Comparison of ENCODE assay signal across 17 cellular contexts in the genomic region with DNA sequence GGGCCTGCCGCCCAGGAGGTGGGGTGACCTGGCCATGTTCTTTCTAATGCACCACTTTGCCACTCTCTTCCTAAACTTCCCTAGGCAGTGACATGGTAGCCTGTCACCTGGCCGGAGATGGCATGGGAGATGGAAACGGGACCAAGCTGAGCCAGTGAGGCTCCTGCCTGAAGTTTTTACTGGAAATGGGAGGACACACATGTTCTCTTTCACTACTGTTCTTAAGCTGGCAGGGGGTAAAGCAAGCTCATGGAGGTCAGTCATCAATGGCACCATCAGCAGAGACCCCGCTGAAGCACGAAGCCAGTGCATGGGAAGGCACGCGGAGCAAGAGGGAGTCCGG.
"Had no signal": no experiment of that assay in that cellular context is flagged by ENCODE, and none has a peak within 500 bp of the region (broad histone marks: within the 10 kb centered on the region; RNA-seq: fewer than 3 reads in every experiment).

No MANE protein-coding gene starts in this region.

- H2AFZ ChIP-seq: hepatocyte had no signal

- H3K4me3 Mint-ChIP-seq: activated B cell treated with CpG ODN at 0.5 μM for 24 hours; activated naive CD8-positive, alpha-beta T cell; effector memory CD8-positive, alpha-beta T cell; naive thymus-derived CD8-positive, alpha-beta T cell; stimulated activated naive CD8-positive, alpha-beta T cell treated with anti-CD3 and anti-CD28 coated beads, Interleukin-15, Interleukin-2, amounts not matched to agents 100 ng/mL and 50 ng/mL, for 24 hours; T-helper 17 cell had no signal

- H3K4me3 ChIP-seq: hepatocyte, left ventricle myocardium inferior, prostate gland, upper lobe of left lung had no signal

- H3K4me2 ChIP-seq: hepatocyte had no signal

- DNase-seq: activated B cell treated with CpG ODN at 0.5 μM for 24 hours; activated CD4-positive, alpha-beta T cell treated with anti-CD3 and anti-CD28 coated beads, Interleukin-2, amount 50 U/mL, for 1 hour; activated CD8-positive, alpha-beta memory T cell treated with anti-CD3 and anti-CD28 coated beads for 24 hours; activated gamma-delta T cell treated with Interleukin-2 at 50 U/mL for 16 hours; amygdala; dermis blood vessel endothelial cell; effector memory CD8-positive, alpha-beta T cell; left ventricle myocardium inferior; naive thymus-derived CD8-positive, alpha-beta T cell; T-helper 17 cell had no signal

- H3K9me3 ChIP-seq: left ventricle myocardium inferior, prostate gland, upper lobe of left lung had no signal

- H3K36me3 ChIP-seq: prostate gland had no signal

- H3K27ac ChIP-seq: brain microvascular endothelial cell, hepatocyte, left ventricle myocardium inferior, prostate gland, upper lobe of left lung had no signal

- H3K4me1 ChIP-seq: left ventricle myocardium inferior, prostate gland, upper lobe of left lung had no signal

- H3K9me3 Mint-ChIP-seq: activated B cell treated with CpG ODN at 0.5 μM for 24 hours; effector memory CD8-positive, alpha-beta T cell; naive thymus-derived CD8-positive, alpha-beta T cell; stimulated activated naive CD8-positive, alpha-beta T cell treated with anti-CD3 and anti-CD28 coated beads, Interleukin-15, Interleukin-2, amounts not matched to agents 100 ng/mL and 50 ng/mL, for 24 hours had no signal

- H3K27ac Mint-ChIP-seq: activated B cell treated with CpG ODN at 0.5 μM for 24 hours; activated naive CD8-positive, alpha-beta T cell; effector memory CD8-positive, alpha-beta T cell; naive thymus-derived CD8-positive, alpha-beta T cell; stimulated activated naive CD8-positive, alpha-beta T cell treated with anti-CD3 and anti-CD28 coated beads, Interleukin-15, Interleukin-2, amounts not matched to agents 100 ng/mL and 50 ng/mL, for 24 hours; T-helper 17 cell had no signal

- H3K27me3 Mint-ChIP-seq: activated B cell treated with CpG ODN at 0.5 μM for 24 hours; activated naive CD8-positive, alpha-beta T cell; effector memory CD8-positive, alpha-beta T cell; naive thymus-derived CD8-positive, alpha-beta T cell; stimulated activated naive CD8-positive, alpha-beta T cell treated with anti-CD3 and anti-CD28 coated beads, Interleukin-15, Interleukin-2, amounts not matched to agents 100 ng/mL and 50 ng/mL, for 24 hours; T-helper 17 cell had no signal

- H3K4me1 Mint-ChIP-seq: naive thymus-derived CD8-positive, alpha-beta T cell; T-helper 17 cell had no signal

- ATAC-seq: effector memory CD8-positive, alpha-beta T cell; naive thymus-derived CD8-positive, alpha-beta T cell; right cardiac atrium; T-helper 17 cell had no signal

- H3K79me2 ChIP-seq: hepatocyte had no signal

- H3K27me3 ChIP-seq: brain microvascular endothelial cell, hepatocyte, upper lobe of left lung had no signal
